Comparison of ENCODE assay signal across 27 cellular contexts in genomic region chr16:77669057-77669456, GRCh38.
"Had no signal": no experiment of that assay in that cellular context is flagged by ENCODE, and none has a peak within 500 bp of the region (broad histone marks: within the 10 kb centered on the region; RNA-seq: fewer than 3 reads in every experiment).

No MANE protein-coding gene starts in this region.

- ATAC-seq: stimulated activated effector memory CD8-positive, alpha-beta T cell treated with anti-CD3 and anti-CD28 coated beads, Interleukin-12 subunit alpha, Interleukin-12 subunit beta, amount 100 ng/mL, for 72 hours; stimulated activated memory B cell treated with anti-CD40 and anti-IgM and Interleukin-4, amounts not matched to agents 10 μg/mL and 1 μg/mL and 100 μg/mL, for 72 hours; stimulated activated naive B cell treated with anti-CD40 and anti-IgM and Interleukin-4, amounts not matched to agents 10 μg/mL and 1 μg/mL and 100 μg/mL, for 72 hours; stimulated activated naive CD8-positive, alpha-beta T cell treated with anti-CD3 and anti-CD28 coated beads, Interleukin-15, amount 100 ng/mL, for 72 hours; stimulated activated naive CD8-positive, alpha-beta T cell treated with anti-CD3 and anti-CD28 coated beads, Interleukin-15, Interleukin-2, amounts not matched to agents 100 U/mL and 50 U/mL, for 24 hours; upper lobe of right lung had no signal

- H3K4me3 ChIP-seq: stomach, suprapubic skin, testis, thoracic aorta, thyroid gland, tibial artery, tibial nerve, transverse colon, upper lobe of left lung, upper lobe of right lung, uterus, vagina had no signal

- H3K36me3 Mint-ChIP-seq: stimulated activated effector memory CD8-positive, alpha-beta T cell treated with anti-CD3 and anti-CD28 coated beads, Interleukin-12 subunit alpha, Interleukin-12 subunit beta, amount 100 ng/mL, for 72 hours; stimulated activated memory B cell treated with anti-CD40 and anti-IgM and Interleukin-4, amounts not matched to agents 10 μg/mL and 1 μg/mL and 100 μg/mL, for 72 hours; stimulated activated naive B cell treated with anti-CD40 and anti-IgM and Interleukin-4, amounts not matched to agents 10 μg/mL and 1 μg/mL and 100 μg/mL, for 72 hours; type B pancreatic cell had no signal

- H3K27me3 Mint-ChIP-seq: stimulated activated memory B cell treated with anti-CD40 and anti-IgM and Interleukin-4, amounts not matched to agents 10 μg/mL and 1 μg/mL and 100 μg/mL, for 72 hours had no signal

- H3K4me1 ChIP-seq: stomach, suprapubic skin, testis, thyroid gland, tibial artery, tibial nerve, transverse colon, upper lobe of left lung, upper lobe of right lung, uterus, vagina had no signal

- H3K27me3 ChIP-seq: suprapubic skin, testis, thyroid gland, tibial nerve, transverse colon, upper lobe of left lung, upper lobe of right lung, uterus, vagina had no signal

- H3K4me3 Mint-ChIP-seq: stimulated activated effector memory CD8-positive, alpha-beta T cell treated with anti-CD3 and anti-CD28 coated beads, Interleukin-12 subunit alpha, Interleukin-12 subunit beta, amount 100 ng/mL, for 72 hours; stimulated activated memory B cell treated with anti-CD40 and anti-IgM and Interleukin-4, amounts not matched to agents 10 μg/mL and 1 μg/mL and 100 μg/mL, for 72 hours; stimulated activated naive B cell treated with anti-CD40 and anti-IgM and Interleukin-4, amounts not matched to agents 10 μg/mL and 1 μg/mL and 100 μg/mL, for 72 hours; stimulated activated naive CD8-positive, alpha-beta T cell treated with anti-CD3 and anti-CD28 coated beads, Interleukin-15, amount 100 ng/mL, for 72 hours; stimulated activated naive CD8-positive, alpha-beta T cell treated with anti-CD3 and anti-CD28 coated beads, Interleukin-15, Interleukin-2, amounts not matched to agents 100 ng/mL and 50 ng/mL, for 24 hours; type B pancreatic cell had no signal

- H3K4me1 Mint-ChIP-seq: stimulated activated effector memory CD8-positive, alpha-beta T cell treated with anti-CD3 and anti-CD28 coated beads, Interleukin-12 subunit alpha, Interleukin-12 subunit beta, amount 100 ng/mL, for 72 hours; stimulated activated memory B cell treated with anti-CD40 and anti-IgM and Interleukin-4, amounts not matched to agents 10 μg/mL and 1 μg/mL and 100 μg/mL, for 72 hours; stimulated activated naive B cell treated with anti-CD40 and anti-IgM and Interleukin-4, amounts not matched to agents 10 μg/mL and 1 μg/mL and 100 μg/mL, for 72 hours; stimulated activated naive CD8-positive, alpha-beta T cell treated with anti-CD3 and anti-CD28 coated beads, Interleukin-15, amount 100 ng/mL, for 72 hours had no signal

- H3K27ac Mint-ChIP-seq: stimulated activated effector memory CD8-positive, alpha-beta T cell treated with anti-CD3 and anti-CD28 coated beads, Interleukin-12 subunit alpha, Interleukin-12 subunit beta, amount 100 ng/mL, for 72 hours; stimulated activated memory B cell treated with anti-CD40 and anti-IgM and Interleukin-4, amounts not matched to agents 10 μg/mL and 1 μg/mL and 100 μg/mL, for 72 hours; stimulated activated naive B cell treated with anti-CD40 and anti-IgM and Interleukin-4, amounts not matched to agents 10 μg/mL and 1 μg/mL and 100 μg/mL, for 72 hours; stimulated activated naive CD8-positive, alpha-beta T cell treated with anti-CD3 and anti-CD28 coated beads, Interleukin-15, amount 100 ng/mL, for 72 hours; stimulated activated naive CD8-positive, alpha-beta T cell treated with anti-CD3 and anti-CD28 coated beads, Interleukin-15, Interleukin-2, amounts not matched to agents 100 ng/mL and 50 ng/mL, for 24 hours; type B pancreatic cell had no signal

- DNase-seq: stimulated activated CD4-positive, alpha-beta T cell treated with anti-CD3 and anti-CD28 coated beads, Interleukin-2, amount 100 ng/mL, for 48 hours; stimulated activated CD4-positive, alpha-beta T cell treated with anti-CD3 and anti-CD28 coated beads, Interleukin-4, amount 100 ng/mL, for 1 hour; stimulated activated CD4-positive, alpha-beta T cell treated with anti-CD3 and anti-CD28 coated beads, Interleukin-4, amount 100 ng/mL, for 24 hours; stimulated activated CD4-positive, alpha-beta T cell treated with anti-CD3 and anti-CD28 coated beads, Interleukin-4, amount 100 ng/mL, for 4 hours; stimulated activated CD8-positive, alpha-beta memory T cell treated with anti-CD3 and anti-CD28 coated beads, Interleukin-4, amount 100 ng/mL, for 48 hours; stimulated activated naive B cell treated with anti-CD40 and anti-IgM and Interleukin-4, amounts not matched to agents 10 μg/mL and 1 μg/mL and 100 μg/mL, for 72 hours; stimulated activated naive CD4-positive, alpha-beta T cell; stimulated activated naive CD4-positive, alpha-beta T cell treated with Interleukin-2 at 50 U/mL for 16 hours; stimulated activated naive CD8-positive, alpha-beta T cell treated with anti-CD3 and anti-CD28 coated beads, Interleukin-15, amount 100 ng/mL, for 72 hours; stimulated activated naive CD8-positive, alpha-beta T cell treated with anti-CD3 and anti-CD28 coated beads, Interleukin-15, Interleukin-2, amounts not matched to agents 100 U/mL and 50 U/mL, for 24 hours; stomach; substantia nigra; testis; thyroid gland; tibial artery; transverse colon; upper lobe of left lung; upper lobe of right lung; uterus had no signal

- H3K9me3 Mint-ChIP-seq: stimulated activated effector memory CD8-positive, alpha-beta T cell treated with anti-CD3 and anti-CD28 coated beads, Interleukin-12 subunit alpha, Interleukin-12 subunit beta, amount 100 ng/mL, for 72 hours; stimulated activated naive B cell treated with anti-CD40 and anti-IgM and Interleukin-4, amounts not matched to agents 10 μg/mL and 1 μg/mL and 100 μg/mL, for 72 hours; stimulated activated naive CD8-positive, alpha-beta T cell treated with anti-CD3 and anti-CD28 coated beads, Interleukin-15, amount 100 ng/mL, for 72 hours; stimulated activated naive CD8-positive, alpha-beta T cell treated with anti-CD3 and anti-CD28 coated beads, Interleukin-15, Interleukin-2, amounts not matched to agents 100 ng/mL and 50 ng/mL, for 24 hours; type B pancreatic cell had no signal

- H3K36me3 ChIP-seq: stomach, suprapubic skin, thoracic aorta, thyroid gland, tibial artery, tibial nerve, transverse colon, upper lobe of left lung, upper lobe of right lung, uterus, vagina had no signal

- H3K27ac ChIP-seq: stomach, suprapubic skin, testis, thoracic aorta, thyroid gland, tibial artery, tibial nerve, transverse colon, upper lobe of left lung, upper lobe of right lung, uterus, vagina had no signal

- H3K9me3 ChIP-seq: stomach, suprapubic skin, testis, thoracic aorta, thyroid gland, tibial artery, tibial nerve, transverse colon, upper lobe of left lung, upper lobe of right lung, uterus, vagina had no signal
